11 cellular contexts compared by ENCODE assay signal in genomic region chr1:30740952-30741894, GRCh38. TPM values are rescaled to one million over a fixed set of nuclear protein-coding genes. Genes with fewer than 3 reads are reported as not detected.
DNase-seq lines count a peak whose midpoint lies in the region; ATAC-seq, FAIRE-seq and TF ChIP-seq lines count a peak whose summit lies in the region.
"Had no signal": no experiment of that assay in that cellular context is flagged by ENCODE, and none has a peak within 500 bp of the region (broad histone marks: within the 10 kb centered on the region; RNA-seq: fewer than 3 reads in every experiment).

No MANE protein-coding gene starts in this region.

- peak overlapping the region; percentile 99 for H3K27ac Mint-ChIP-seq in CD8-positive, alpha-beta T cell

- 72% methylated on average over 17 of the region's 17 CpGs for WGBS in prostate gland

- H3K9me3 ChIP-seq in CD8-positive, alpha-beta T cell (ENCODE audit: low read length) = no peaks in the 10 kb centered on the region
- peaks cover 3% of the 10 kb centered on the region for H3K9me3 ChIP-seq in keratinocyte (ENCODE audit: control insufficient read depth, low read depth, low read length)
- H3K9me3 ChIP-seq in prostate gland = no peaks in the 10 kb centered on the region

- H3K36me3 ChIP-seq in CD8-positive, alpha-beta T cell (ENCODE audit: insufficient read depth, low read length) = peaks cover 55% of the 10 kb centered on the region
- H3K36me3 ChIP-seq in keratinocyte (ENCODE audit: control insufficient read depth in 2 of 2, extremely low read depth in 1 of 2, insufficient read depth in 2 of 2, low read length in 2 of 2) (no peaks in the 10 kb centered on the region), prostate gland (no peaks in the 10 kb centered on the region)

- no peaks in the 10 kb centered on the region for H3K27me3 Mint-ChIP-seq in CD8-positive, alpha-beta T cell (ENCODE audit: low read depth)

- TF ChIP-seq POLR2A in prostate gland (IDR thresholded peaks at IDR 0.05) = no peak

- CTCF ChIA-PET in CD8-positive, alpha-beta T cell (lab: Charles Lee) = interaction anchor here (0.9 to 27.7 kb wide), 4 partner anchors 11 to 38 kb away, joined by 3 to 338 read pairs (median 78); partner anchors contain the start of gene LAPTM5

- POLR2A ChIA-PET in CD8-positive, alpha-beta T cell (lab: Charles Lee) = interaction anchor here (1.0 to 15.1 kb wide), 4 partner anchors 9 to 22 kb away, joined by 3 to 326 read pairs (median 28); partner anchors contain the start of gene LAPTM5

- dilution Hi-C loops in keratinocyte (cut with MboI; ENCODE audit: extremely low pct_ligation_motif_present, low sequenced_read_pairs) = no loop called here

- peaks cover 86% of the 10 kb centered on the region for H3K4me1 Mint-ChIP-seq in CD8-positive, alpha-beta T cell (ENCODE audit: low read depth)

- no peaks in the 10 kb centered on the region for H3K9me1 ChIP-seq in keratinocyte (ENCODE audit: control insufficient read depth, extremely low read depth, insufficient read depth, low read length)

- no peaks in the 10 kb centered on the region for H3K79me2 ChIP-seq in keratinocyte (ENCODE audit: control insufficient read depth, insufficient read depth, low read length)

- no peaks in the 10 kb centered on the region for H4K20me1 ChIP-seq in keratinocyte (ENCODE audit: control insufficient read depth, extremely low read depth, insufficient read depth, low read length)

- no peak for ATAC-seq in CD8-positive, alpha-beta T cell
- ATAC-seq in GM19452 (IDR thresholded peaks at IDR 0.05; ENCODE audit: unreplicated experiment) (no peak), GM18502 (IDR thresholded peaks at IDR 0.05; ENCODE audit: poor library complexity, unreplicated experiment) (no peak), GM19467 (IDR thresholded peaks at IDR 0.05; ENCODE audit: unreplicated experiment) (no peak)

- no peak overlapping the region for H3K4me3 ChIP-seq in CD8-positive, alpha-beta T cell (ENCODE audit: low read depth, low read length)
- H3K4me3 ChIP-seq in keratinocyte (ENCODE audit: control insufficient read depth in 2 of 3, extremely low read depth in 1 of 3, insufficient read depth in 2 of 3, low read depth in 1 of 3, low read length in 3 of 3) (no peak overlapping the region), prostate gland (no peak overlapping the region)

- H3K27ac ChIP-seq in CD8-positive, alpha-beta T cell (ENCODE audit: low read depth, low read length) = no peak overlapping the region
- no peak overlapping the region for H3K27ac ChIP-seq in keratinocyte (ENCODE audit: control insufficient read depth, insufficient read depth, low read length)
- no peak overlapping the region for H3K27ac ChIP-seq in prostate gland

- H3K9ac ChIP-seq in keratinocyte (ENCODE audit: control insufficient read depth, extremely low read depth, insufficient read depth, low read length) = no peak overlapping the region

- peak overlapping the region; percentile 60 for H3K4me3 Mint-ChIP-seq in CD8-positive, alpha-beta T cell

- no peak for DNase-seq in CD8-positive, alpha-beta T cell
- DNase-seq in H4 (ENCODE audit: low spot score) (peak; percentile 34), UCSD-AML1 (lab: John Stamatoyannopoulos, UW; ENCODE audit: unreplicated experiment) (peak; percentile 40), keratinocyte (ENCODE audit: low read depth, low spot score) (no peak), prostate gland (ENCODE audit: low spot score) (no peak)
- DNase-seq: central memory CD4-positive, alpha-beta T cell had no signal

- H3K4me1 ChIP-seq in CD8-positive, alpha-beta T cell (ENCODE audit: insufficient read depth, low read length) = peaks cover 70% of the 10 kb centered on the region
- peaks cover 26% of the 10 kb centered on the region for H3K4me1 ChIP-seq in keratinocyte (ENCODE audit: control insufficient read depth, extremely low read depth, insufficient read depth, low read length)
- H3K4me1 ChIP-seq in prostate gland (replicated peaks) = no peaks in the 10 kb centered on the region

- intact Hi-C loops in CD8-positive, alpha-beta T cell (cut with DNase I, micrococcal nuclease) = no loop called here
- intact Hi-C loops in prostate gland (cut with DNase I) = no loop called here

- H3K4me2 ChIP-seq in keratinocyte (ENCODE audit: control insufficient read depth, extremely low read depth, insufficient read depth, low read depth, low read length) = peak overlapping the region; percentile 4

- no peaks in the 10 kb centered on the region for H3K9me3 Mint-ChIP-seq in CD8-positive, alpha-beta T cell

- FAIRE-seq in keratinocyte (lab: Jason Lieb, UNC) = no peak

- no peaks in the 10 kb centered on the region for H3K27me3 ChIP-seq in CD8-positive, alpha-beta T cell (ENCODE audit: insufficient read depth, low read length)
- H3K27me3 ChIP-seq in keratinocyte (ENCODE audit: control insufficient read depth, extremely low read depth, insufficient read depth, low read length) = no peaks in the 10 kb centered on the region
- no peaks in the 10 kb centered on the region for H3K27me3 ChIP-seq in prostate gland (replicated peaks; ENCODE audit: insufficient read depth)

- H3K36me3 Mint-ChIP-seq in CD8-positive, alpha-beta T cell = peaks cover 74% of the 10 kb centered on the region

- TF ChIP-seq CTCF in CD8-positive, alpha-beta T cell (IDR thresholded peaks at IDR 0.05) = no peak
- TF ChIP-seq CTCF in keratinocyte (optimal IDR thresholded peaks at IDR 0.05 in 1 of 3, IDR thresholded peaks at IDR 0.05 in 1 of 3, conservative IDR thresholded peaks at IDR 0.05 in 1 of 3; ENCODE audit: extremely low read depth in 1 of 3, insufficient read depth in 2 of 3, low read length in 3 of 3) (no peak), prostate gland (IDR thresholded peaks at IDR 0.05) (no peak)

- no peak overlapping the region for H2AFZ ChIP-seq in keratinocyte (ENCODE audit: control insufficient read depth, low read length)

RNA-seq across cellular contexts. Expression of gene LAPTM5, which starts 16.4 kb away (rescaled TPM):
- 100 to 1,000 TPM; 629 to 653 TPM for total RNA-seq in CD8-positive, alpha-beta T cell
- total RNA-seq in H4 (2014; rRNA removed; shearing (Covaris generic)) = 0.10 TPM in 1 of 2 replicates, not detected in the other
- polyA plus RNA-seq in keratinocyte = 0.18 to 0.40 TPM (median 0.25 TPM) in 3 replicates
- polyA plus RNA-seq in keratinocyte (2011; ENCODE audit: low read depth) = 0.37 TPM
- polyA plus RNA-seq in keratinocyte (2011; cell fraction: cytosol; rRNA removed) = 0.13 and 0.16 TPM in 2 replicates
- 0.15 TPM in 1 of 2 replicates, not detected in the other for polyA plus RNA-seq in keratinocyte (2011; cell fraction: nucleus; rRNA removed)
- polyA plus RNA-seq in keratinocyte (2012; ENCODE audit: low replicate concordance) = 0.15 and 0.68 TPM in 2 replicates
- polyA minus RNA-seq in keratinocyte = 0.76 to 2.1 TPM in 2 of 3 replicates, not detected in the other
- polyA minus RNA-seq in keratinocyte (2011; cell fraction: cytosol; rRNA and poly(A)+ RNA removed) = not detected
- polyA minus RNA-seq in keratinocyte (2011; cell fraction: nucleus; rRNA and poly(A)+ RNA removed) = not detected in 2 replicates
- total RNA-seq in prostate gland = 10 to 100 TPM; 14.9 to 39.1 TPM
- total RNA-seq: NCI-H460 had no signal

RNA-seq across cellular contexts. Expression of gene MATN1, which starts 17.8 kb away (rescaled TPM):
- 1 to 10 TPM; 6.6 to 7.4 TPM for total RNA-seq in CD8-positive, alpha-beta T cell
- total RNA-seq in H4 (2014; rRNA removed; shearing (Covaris generic)) = 0.06 and 0.51 TPM in 2 replicates
- 0.05 to 0.13 TPM in 2 of 3 replicates, not detected in the other for polyA plus RNA-seq in keratinocyte
- polyA plus RNA-seq in keratinocyte (2011; ENCODE audit: low read depth) = not detected
- 0.01 and 0.08 TPM in 2 replicates for polyA plus RNA-seq in keratinocyte (2011; cell fraction: cytosol; rRNA removed)
- 0.08 and 0.45 TPM in 2 replicates for polyA plus RNA-seq in keratinocyte (2011; cell fraction: nucleus; rRNA removed)
- polyA plus RNA-seq in keratinocyte (2012; ENCODE audit: low replicate concordance) = 0.06 TPM in 1 of 2 replicates, not detected in the other
- 1.3 TPM in 1 of 3 replicates, not detected in the others for polyA minus RNA-seq in keratinocyte
- polyA minus RNA-seq in keratinocyte (2011; cell fraction: cytosol; rRNA and poly(A)+ RNA removed) = not detected
- not detected in 2 replicates for polyA minus RNA-seq in keratinocyte (2011; cell fraction: nucleus; rRNA and poly(A)+ RNA removed)
- under 1 TPM in 1 of 2 donors, not detected in 1; 0.34 TPM for total RNA-seq in prostate gland
- total RNA-seq: glomerular endothelial cell had no signal

Comparison
In these comparisons a context has a peak if more than half of its experiments do, and no peak if none do; other contexts are left out.
1. DNase-seq: peak in H4 (single experiment) and UCSD-AML1 (single experiment); none in CD8-positive, alpha-beta T cell (0 of 7), keratinocyte (single experiment) and prostate gland (single experiment).
2. RNA of gene LAPTM5, which starts 16.4 kb away (total RNA-seq): 629 to 653 TPM in CD8-positive, alpha-beta T cell; 14.9 to 39.1 TPM in prostate gland and 0.10 TPM in H4; every median in the first group is over 10 times any median in the second.